Comparison of ENCODE assay signal across 1 cellular context in the genomic region with DNA sequence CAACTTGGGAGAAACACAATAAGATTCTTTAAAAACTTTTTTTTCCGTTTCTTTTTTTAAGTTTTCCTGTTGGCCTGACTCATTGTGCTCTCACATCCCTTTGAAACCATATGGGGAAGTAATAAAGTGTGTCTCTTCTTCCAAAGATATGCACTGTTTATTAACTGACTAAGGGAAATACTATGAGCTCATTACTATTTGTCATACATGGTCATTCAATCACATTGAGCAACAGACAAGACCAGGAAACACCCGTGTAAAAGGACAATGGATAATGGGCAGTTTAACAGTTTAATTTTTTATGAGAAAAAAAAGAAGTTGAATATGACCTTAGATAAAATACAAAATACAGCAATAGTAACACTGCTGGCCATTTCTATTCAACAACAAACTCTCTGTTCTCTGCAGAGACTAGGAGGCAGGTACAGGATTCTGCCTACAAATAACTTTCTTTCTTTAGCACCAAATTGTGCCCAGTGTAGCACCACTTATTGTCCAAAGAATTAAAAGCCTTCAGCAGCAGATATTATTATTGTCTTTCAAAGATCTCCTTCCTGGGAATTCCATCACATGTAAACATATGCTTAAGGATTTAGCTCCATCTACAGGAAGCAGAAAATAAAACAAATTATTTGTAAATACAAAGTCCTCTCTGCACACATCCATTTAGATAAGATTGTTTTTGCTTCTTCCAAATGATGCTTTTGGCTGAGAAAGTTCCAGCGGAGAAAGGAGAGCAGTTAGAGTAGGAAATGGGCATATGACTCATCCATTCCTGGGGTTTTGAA.
TF ChIP-seq lines count a peak whose summit lies in the region.

No MANE protein-coding gene starts in this region.

TF ChIP-seq in GM12878, 131 proteins besides CTCF, POLR2A, EP300 and RAD21 (continued from another document and continues in another):
- TF ChIP-seq, protein P1, sequence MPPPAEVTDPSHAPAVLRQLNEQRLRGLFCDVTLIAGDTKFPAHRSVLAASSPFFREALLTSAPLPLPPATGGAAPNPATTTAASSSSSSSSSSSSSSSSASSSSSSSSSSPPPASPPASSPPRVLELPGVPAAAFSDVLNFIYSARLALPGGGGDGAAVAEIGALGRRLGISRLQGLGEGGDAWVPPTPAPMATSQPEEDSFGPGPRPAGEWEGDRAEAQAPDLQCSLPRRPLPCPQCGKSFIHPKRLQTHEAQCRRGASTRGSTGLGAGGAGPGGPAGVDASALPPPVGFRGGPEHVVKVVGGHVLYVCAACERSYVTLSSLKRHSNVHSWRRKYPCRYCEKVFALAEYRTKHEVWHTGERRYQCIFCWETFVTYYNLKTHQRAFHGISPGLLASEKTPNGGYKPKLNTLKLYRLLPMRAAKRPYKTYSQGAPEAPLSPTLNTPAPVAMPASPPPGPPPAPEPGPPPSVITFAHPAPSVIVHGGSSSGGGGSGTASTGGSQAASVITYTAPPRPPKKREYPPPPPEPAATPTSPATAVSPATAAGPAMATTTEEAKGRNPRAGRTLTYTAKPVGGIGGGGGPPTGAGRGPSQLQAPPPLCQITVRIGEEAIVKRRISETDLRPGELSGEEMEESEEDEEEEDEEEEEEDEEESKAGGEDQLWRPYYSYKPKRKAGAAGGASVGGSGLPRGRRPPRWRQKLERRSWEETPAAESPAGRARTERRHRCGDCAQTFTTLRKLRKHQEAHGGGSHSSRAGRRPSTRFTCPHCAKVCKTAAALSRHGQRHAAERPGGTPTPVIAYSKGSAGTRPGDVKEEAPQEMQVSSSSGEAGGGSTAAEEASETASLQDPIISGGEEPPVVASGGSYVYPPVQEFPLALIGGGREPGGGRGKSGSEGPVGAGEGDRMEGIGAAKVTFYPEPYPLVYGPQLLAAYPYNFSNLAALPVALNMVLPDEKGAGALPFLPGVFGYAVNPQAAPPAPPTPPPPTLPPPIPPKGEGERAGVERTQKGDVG (CRISPR knock-in tag; IDR thresholded peaks at IDR 0.05), result no peak
- TF ChIP-seq NR2C2 (IDR thresholded peaks at IDR 0.05; ENCODE audit: borderline replicate concordance, control insufficient read depth, insufficient read length, low read depth), result no peak
- TF ChIP-seq, protein P2, sequence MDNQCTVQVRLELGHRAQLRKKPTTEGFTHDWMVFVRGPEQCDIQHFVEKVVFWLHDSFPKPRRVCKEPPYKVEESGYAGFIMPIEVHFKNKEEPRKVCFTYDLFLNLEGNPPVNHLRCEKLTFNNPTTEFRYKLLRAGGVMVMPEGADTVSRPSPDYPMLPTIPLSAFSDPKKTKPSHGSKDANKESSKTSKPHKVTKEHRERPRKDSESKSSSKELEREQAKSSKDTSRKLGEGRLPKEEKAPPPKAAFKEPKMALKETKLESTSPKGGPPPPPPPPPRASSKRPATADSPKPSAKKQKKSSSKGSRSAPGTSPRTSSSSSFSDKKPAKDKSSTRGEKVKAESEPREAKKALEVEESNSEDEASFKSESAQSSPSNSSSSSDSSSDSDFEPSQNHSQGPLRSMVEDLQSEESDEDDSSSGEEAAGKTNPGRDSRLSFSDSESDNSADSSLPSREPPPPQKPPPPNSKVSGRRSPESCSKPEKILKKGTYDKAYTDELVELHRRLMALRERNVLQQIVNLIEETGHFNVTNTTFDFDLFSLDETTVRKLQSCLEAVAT (IDR thresholded peaks at IDR 0.05), result no peak
- TF ChIP-seq, protein P3, sequence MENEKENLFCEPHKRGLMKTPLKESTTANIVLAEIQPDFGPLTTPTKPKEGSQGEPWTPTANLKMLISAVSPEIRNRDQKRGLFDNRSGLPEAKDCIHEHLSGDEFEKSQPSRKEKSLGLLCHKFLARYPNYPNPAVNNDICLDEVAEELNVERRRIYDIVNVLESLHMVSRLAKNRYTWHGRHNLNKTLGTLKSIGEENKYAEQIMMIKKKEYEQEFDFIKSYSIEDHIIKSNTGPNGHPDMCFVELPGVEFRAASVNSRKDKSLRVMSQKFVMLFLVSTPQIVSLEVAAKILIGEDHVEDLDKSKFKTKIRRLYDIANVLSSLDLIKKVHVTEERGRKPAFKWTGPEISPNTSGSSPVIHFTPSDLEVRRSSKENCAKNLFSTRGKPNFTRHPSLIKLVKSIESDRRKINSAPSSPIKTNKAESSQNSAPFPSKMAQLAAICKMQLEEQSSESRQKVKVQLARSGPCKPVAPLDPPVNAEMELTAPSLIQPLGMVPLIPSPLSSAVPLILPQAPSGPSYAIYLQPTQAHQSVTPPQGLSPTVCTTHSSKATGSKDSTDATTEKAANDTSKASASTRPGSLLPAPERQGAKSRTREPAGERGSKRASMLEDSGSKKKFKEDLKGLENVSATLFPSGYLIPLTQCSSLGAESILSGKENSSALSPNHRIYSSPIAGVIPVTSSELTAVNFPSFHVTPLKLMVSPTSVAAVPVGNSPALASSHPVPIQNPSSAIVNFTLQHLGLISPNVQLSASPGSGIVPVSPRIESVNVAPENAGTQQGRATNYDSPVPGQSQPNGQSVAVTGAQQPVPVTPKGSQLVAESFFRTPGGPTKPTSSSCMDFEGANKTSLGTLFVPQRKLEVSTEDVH (IDR thresholded peaks at IDR 0.05; ENCODE audit: low read depth, partially characterized antibody), result no peak
- TF ChIP-seq NFXL1 (IDR thresholded peaks at IDR 0.05; ENCODE audit: borderline replicate concordance), result no peak
- TF ChIP-seq RFX5 (IDR thresholded peaks at IDR 0.05; ENCODE audit: low read depth, low read length), result no peak
- TF ChIP-seq, protein P4, sequence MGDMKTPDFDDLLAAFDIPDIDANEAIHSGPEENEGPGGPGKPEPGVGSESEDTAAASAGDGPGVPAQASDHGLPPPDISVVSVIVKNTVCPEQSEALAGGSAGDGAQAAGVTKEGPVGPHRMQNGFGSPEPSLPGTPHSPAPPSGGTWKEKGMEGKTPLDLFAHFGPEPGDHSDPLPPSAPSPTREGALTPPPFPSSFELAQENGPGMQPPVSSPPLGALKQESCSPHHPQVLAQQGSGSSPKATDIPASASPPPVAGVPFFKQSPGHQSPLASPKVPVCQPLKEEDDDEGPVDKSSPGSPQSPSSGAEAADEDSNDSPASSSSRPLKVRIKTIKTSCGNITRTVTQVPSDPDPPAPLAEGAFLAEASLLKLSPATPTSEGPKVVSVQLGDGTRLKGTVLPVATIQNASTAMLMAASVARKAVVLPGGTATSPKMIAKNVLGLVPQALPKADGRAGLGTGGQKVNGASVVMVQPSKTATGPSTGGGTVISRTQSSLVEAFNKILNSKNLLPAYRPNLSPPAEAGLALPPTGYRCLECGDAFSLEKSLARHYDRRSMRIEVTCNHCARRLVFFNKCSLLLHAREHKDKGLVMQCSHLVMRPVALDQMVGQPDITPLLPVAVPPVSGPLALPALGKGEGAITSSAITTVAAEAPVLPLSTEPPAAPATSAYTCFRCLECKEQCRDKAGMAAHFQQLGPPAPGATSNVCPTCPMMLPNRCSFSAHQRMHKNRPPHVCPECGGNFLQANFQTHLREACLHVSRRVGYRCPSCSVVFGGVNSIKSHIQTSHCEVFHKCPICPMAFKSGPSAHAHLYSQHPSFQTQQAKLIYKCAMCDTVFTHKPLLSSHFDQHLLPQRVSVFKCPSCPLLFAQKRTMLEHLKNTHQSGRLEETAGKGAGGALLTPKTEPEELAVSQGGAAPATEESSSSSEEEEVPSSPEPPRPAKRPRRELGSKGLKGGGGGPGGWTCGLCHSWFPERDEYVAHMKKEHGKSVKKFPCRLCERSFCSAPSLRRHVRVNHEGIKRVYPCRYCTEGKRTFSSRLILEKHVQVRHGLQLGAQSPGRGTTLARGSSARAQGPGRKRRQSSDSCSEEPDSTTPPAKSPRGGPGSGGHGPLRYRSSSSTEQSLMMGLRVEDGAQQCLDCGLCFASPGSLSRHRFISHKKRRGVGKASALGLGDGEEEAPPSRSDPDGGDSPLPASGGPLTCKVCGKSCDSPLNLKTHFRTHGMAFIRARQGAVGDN (IDR thresholded peaks at IDR 0.05), result no peak
- TF ChIP-seq, protein P5, sequence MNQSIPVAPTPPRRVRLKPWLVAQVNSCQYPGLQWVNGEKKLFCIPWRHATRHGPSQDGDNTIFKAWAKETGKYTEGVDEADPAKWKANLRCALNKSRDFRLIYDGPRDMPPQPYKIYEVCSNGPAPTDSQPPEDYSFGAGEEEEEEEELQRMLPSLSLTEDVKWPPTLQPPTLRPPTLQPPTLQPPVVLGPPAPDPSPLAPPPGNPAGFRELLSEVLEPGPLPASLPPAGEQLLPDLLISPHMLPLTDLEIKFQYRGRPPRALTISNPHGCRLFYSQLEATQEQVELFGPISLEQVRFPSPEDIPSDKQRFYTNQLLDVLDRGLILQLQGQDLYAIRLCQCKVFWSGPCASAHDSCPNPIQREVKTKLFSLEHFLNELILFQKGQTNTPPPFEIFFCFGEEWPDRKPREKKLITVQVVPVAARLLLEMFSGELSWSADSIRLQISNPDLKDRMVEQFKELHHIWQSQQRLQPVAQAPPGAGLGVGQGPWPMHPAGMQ (IDR thresholded peaks at IDR 0.05; ENCODE audit: borderline replicate concordance), result no peak
- TF ChIP-seq, protein P6, sequence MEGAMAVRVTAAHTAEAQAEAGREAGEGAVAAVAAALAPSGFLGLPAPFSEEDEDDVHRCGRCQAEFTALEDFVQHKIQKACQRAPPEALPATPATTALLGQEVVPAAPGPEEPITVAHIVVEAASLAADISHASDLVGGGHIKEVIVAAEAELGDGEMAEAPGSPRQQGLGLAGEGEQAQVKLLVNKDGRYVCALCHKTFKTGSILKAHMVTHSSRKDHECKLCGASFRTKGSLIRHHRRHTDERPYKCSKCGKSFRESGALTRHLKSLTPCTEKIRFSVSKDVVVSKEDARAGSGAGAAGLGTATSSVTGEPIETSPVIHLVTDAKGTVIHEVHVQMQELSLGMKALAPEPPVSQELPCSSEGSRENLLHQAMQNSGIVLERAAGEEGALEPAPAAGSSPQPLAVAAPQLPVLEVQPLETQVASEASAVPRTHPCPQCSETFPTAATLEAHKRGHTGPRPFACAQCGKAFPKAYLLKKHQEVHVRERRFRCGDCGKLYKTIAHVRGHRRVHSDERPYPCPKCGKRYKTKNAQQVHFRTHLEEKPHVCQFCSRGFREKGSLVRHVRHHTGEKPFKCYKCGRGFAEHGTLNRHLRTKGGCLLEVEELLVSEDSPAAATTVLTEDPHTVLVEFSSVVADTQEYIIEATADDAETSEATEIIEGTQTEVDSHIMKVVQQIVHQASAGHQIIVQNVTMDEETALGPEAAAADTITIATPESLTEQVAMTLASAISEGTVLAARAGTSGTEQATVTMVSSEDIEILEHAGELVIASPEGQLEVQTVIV (IDR thresholded peaks at IDR 0.05; ENCODE audit: borderline replicate concordance, partially characterized antibody), result no peak
- TF ChIP-seq, protein P7, sequence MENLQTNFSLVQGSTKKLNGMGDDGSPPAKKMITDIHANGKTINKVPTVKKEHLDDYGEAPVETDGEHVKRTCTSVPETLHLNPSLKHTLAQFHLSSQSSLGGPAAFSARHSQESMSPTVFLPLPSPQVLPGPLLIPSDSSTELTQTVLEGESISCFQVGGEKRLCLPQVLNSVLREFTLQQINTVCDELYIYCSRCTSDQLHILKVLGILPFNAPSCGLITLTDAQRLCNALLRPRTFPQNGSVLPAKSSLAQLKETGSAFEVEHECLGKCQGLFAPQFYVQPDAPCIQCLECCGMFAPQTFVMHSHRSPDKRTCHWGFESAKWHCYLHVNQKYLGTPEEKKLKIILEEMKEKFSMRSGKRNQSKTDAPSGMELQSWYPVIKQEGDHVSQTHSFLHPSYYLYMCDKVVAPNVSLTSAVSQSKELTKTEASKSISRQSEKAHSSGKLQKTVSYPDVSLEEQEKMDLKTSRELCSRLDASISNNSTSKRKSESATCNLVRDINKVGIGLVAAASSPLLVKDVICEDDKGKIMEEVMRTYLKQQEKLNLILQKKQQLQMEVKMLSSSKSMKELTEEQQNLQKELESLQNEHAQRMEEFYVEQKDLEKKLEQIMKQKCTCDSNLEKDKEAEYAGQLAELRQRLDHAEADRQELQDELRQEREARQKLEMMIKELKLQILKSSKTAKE (IDR thresholded peaks at IDR 0.05; ENCODE audit: low read depth, poor library complexity, severe bottlenecking), result no peak
- no peak for TF ChIP-seq NR2C1 (IDR thresholded peaks at IDR 0.05)
- no peak for TF ChIP-seq SREBF1 (IDR thresholded peaks at IDR 0.05; ENCODE audit: low read length)
- no peak for TF ChIP-seq FOXM1 (IDR thresholded peaks at IDR 0.05; ENCODE audit: low read depth, low read length)
- TF ChIP-seq, protein P8, sequence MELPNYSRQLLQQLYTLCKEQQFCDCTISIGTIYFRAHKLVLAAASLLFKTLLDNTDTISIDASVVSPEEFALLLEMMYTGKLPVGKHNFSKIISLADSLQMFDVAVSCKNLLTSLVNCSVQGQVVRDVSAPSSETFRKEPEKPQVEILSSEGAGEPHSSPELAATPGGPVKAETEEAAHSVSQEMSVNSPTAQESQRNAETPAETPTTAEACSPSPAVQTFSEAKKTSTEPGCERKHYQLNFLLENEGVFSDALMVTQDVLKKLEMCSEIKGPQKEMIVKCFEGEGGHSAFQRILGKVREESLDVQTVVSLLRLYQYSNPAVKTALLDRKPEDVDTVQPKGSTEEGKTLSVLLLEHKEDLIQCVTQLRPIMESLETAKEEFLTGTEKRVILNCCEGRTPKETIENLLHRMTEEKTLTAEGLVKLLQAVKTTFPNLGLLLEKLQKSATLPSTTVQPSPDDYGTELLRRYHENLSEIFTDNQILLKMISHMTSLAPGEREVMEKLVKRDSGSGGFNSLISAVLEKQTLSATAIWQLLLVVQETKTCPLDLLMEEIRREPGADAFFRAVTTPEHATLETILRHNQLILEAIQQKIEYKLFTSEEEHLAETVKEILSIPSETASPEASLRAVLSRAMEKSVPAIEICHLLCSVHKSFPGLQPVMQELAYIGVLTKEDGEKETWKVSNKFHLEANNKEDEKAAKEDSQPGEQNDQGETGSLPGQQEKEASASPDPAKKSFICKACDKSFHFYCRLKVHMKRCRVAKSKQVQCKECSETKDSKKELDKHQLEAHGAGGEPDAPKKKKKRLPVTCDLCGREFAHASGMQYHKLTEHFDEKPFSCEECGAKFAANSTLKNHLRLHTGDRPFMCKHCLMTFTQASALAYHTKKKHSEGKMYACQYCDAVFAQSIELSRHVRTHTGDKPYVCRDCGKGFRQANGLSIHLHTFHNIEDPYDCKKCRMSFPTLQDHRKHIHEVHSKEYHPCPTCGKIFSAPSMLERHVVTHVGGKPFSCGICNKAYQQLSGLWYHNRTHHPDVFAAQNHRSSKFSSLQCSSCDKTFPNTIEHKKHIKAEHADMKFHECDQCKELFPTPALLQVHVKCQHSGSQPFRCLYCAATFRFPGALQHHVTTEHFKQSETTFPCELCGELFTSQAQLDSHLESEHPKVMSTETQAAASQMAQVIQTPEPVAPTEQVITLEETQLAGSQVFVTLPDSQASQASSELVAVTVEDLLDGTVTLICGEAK (IDR thresholded peaks at IDR 0.05; ENCODE audit: borderline replicate concordance), result no peak
- TF ChIP-seq CHD2 (IDR thresholded peaks at IDR 0.05; ENCODE audit: borderline replicate concordance, low read depth, low read length), result no peak
- no peak for TF ChIP-seq EED (IDR thresholded peaks at IDR 0.05; ENCODE audit: low read depth)
- TF ChIP-seq BACH1 (IDR thresholded peaks at IDR 0.05; ENCODE audit: borderline replicate concordance), result no peak
